Comparison of ENCODE assay signal across 17 cellular contexts in the genomic region with DNA sequence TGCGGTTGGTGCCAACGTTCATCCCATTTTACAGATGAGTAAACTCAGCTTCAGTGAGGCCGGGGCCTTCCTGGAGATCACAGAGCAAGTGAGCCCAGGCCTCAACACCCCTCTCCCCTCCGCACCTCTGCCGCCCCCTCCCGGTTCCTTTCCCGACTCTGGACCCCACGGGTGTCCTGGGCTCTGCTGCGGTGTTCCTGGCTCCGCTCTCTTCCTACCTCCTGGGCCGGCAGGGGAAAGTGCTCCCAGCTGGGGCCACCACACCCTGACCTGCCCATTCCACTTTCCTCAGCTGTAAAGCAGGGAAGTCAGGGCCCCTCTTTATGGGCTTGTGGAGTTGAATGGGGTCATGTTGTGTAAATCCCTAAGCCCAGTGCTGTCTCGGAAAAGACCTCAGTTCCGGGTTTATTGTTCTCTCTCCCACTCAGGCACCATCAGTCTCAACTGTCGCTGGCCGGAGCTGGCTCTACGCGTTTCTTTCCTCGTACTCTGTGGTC. TPM values are rescaled to one million over a fixed set of nuclear protein-coding genes. Genes with fewer than 3 reads are reported as not detected.
A peak's percentile ranks its signal among the peaks of the same experiment; 100 is the strongest.
DNase-seq lines count a peak whose midpoint lies in the region; ATAC-seq and TF ChIP-seq lines count a peak whose summit lies in the region.
"Had no signal": no experiment of that assay in that cellular context is flagged by ENCODE, and none has a peak within 500 bp of the region (broad histone marks: within the 10 kb centered on the region; RNA-seq: fewer than 3 reads in every experiment).

No MANE protein-coding gene starts in this region.

- H2BK15ac ChIP-seq in neuronal stem cell (ENCODE audit: low read length) = peak overlapping the region; percentile 98

- H3K36me3 ChIP-seq in endodermal cell (ENCODE audit: control insufficient read depth, insufficient read depth, low read length) = no peaks in the 10 kb centered on the region
- peaks cover 0 to 2% of the 10 kb centered on the region in 2 donors for H3K36me3 ChIP-seq in neuronal stem cell (replicated peaks in 1 of 2; ENCODE audit: control insufficient read depth in 2 of 2, insufficient read depth in 2 of 2, low read length in 2 of 2)
- no peaks in the 10 kb centered on the region for H3K36me3 ChIP-seq in vagina
- no peaks in the 10 kb centered on the region for H3K36me3 ChIP-seq in mammary epithelial cell (ENCODE audit: insufficient read depth, low read length)
- H3K36me3 ChIP-seq: BLaER1 treated with 17β-estradiol and CSF1 and Interleukin-3, amounts not matched to agents 10 nM and 100 nM; left ventricle myocardium inferior; SJSA1 had no signal

- in situ Hi-C loops in mammary epithelial cell (cut with MboI; ENCODE audit: low sequenced_read_pairs in 2 of 2) = no loop called here

- no peak overlapping the region for H3K4ac ChIP-seq in neuronal stem cell (ENCODE audit: low read length)

- no peak overlapping the region for H4K91ac ChIP-seq in neuronal stem cell (ENCODE audit: low read depth, low read length, poor library complexity)

- no peaks in the 10 kb centered on the region for H4K20me1 ChIP-seq in mammary epithelial cell (ENCODE audit: insufficient read depth, low read length)
- H4K20me1 ChIP-seq: BLaER1 treated with 17β-estradiol and CSF1 and Interleukin-3, amounts not matched to agents 10 nM and 100 nM had no signal

- no peak overlapping the region for H3K14ac ChIP-seq in neuronal stem cell (ENCODE audit: low read length)

- dilution Hi-C loops in mammary epithelial cell (cut with HindIII; ENCODE audit: low sequenced_read_pairs) = no loop called here

- H3K79me1 ChIP-seq in neuronal stem cell (ENCODE audit: low read depth, low read length) = peaks cover 9% of the 10 kb centered on the region

- H3K18ac ChIP-seq in neuronal stem cell (ENCODE audit: low read length) = peak overlapping the region; percentile 93

- no peak for ATAC-seq in HG03097 (IDR thresholded peaks at IDR 0.05; ENCODE audit: low FRiP score, unreplicated experiment)
- ATAC-seq: activated CD4-positive, CD25-positive, alpha-beta regulatory T cell treated with anti-CD3 and anti-CD28 coated beads, Interleukin-2, amount 50 U/mL, for 24 hours; activated T-helper 17 cell treated with anti-CD3 and anti-CD28 coated beads, Interleukin-2, amount 50 U/mL, for 72 hours; esophagus mucosa had no signal

- H4K8ac ChIP-seq in neuronal stem cell (ENCODE audit: low read depth, low read length) = no peak overlapping the region

- CTCF ChIA-PET in mammary epithelial cell (lab: Charles Lee; ENCODE audit: low non-redundant PET) = no interaction called here

- H3K27me3 Mint-ChIP-seq in endodermal cell (ENCODE audit: insufficient read depth) = no peaks in the 10 kb centered on the region
- H3K27me3 Mint-ChIP-seq: activated T-helper 17 cell treated with anti-CD3 and anti-CD28 coated beads, Interleukin-2, amount 50 U/mL, for 72 hours had no signal

- no peaks in the 10 kb centered on the region for H3K79me2 ChIP-seq in mammary epithelial cell (ENCODE audit: insufficient read depth, low read length)

- DNase-seq in DMS153 treated with DMSO at 0.1 percent for 48 hours (lab: John Stamatoyannopoulos, UW; ENCODE audit: unreplicated experiment) (peak; percentile 78), NCI-H1092 treated with DMSO at 0.1 percent for 48 hours (lab: John Stamatoyannopoulos, UW) (peak; percentile 49), endodermal cell (no peak), neuronal stem cell (ENCODE audit: low spot score) (no peak), vagina (ENCODE audit: extremely low spot score in 2 of 2) (no peak), mammary epithelial cell (no peak)
- DNase-seq: NCI-H446 treated with DMSO at 0.1 percent for 48 hours; posterior cingulate gyrus; stimulated activated CD8-positive, alpha-beta memory T cell treated with anti-CD3 and anti-CD28 coated beads, Interleukin-4, amount 100 ng/mL, for 48 hours; substantia nigra had no signal

- no peaks in the 10 kb centered on the region for H3K27me3 ChIP-seq in endodermal cell (ENCODE audit: control insufficient read depth, insufficient read depth, low read length, poor library complexity, severe bottlenecking)
- H3K27me3 ChIP-seq in neuronal stem cell (ENCODE audit: control insufficient read depth in 3 of 3, insufficient read depth in 3 of 3, low read depth in 1 of 3, low read length in 3 of 3) = peaks cover 0 to 8% (median 0%) of the 10 kb centered on the region in 3 experiments
- H3K27me3 ChIP-seq in vagina = no peaks in the 10 kb centered on the region
- peaks cover 6% of the 10 kb centered on the region for H3K27me3 ChIP-seq in mammary epithelial cell (ENCODE audit: insufficient read depth, low read length)

- BruUV-seq in mammary epithelial cell (replicated peaks; lab: Mats Ljungman, UMichigan) = no TSS peak

- TF ChIP-seq CTCF in endodermal cell (conservative IDR thresholded peaks at IDR 0.05) (no peak), vagina (IDR thresholded peaks at IDR 0.05) (no peak), mammary epithelial cell (conservative IDR thresholded peaks at IDR 0.05 in 1 of 2, IDR thresholded peaks at IDR 0.05 in 1 of 2; ENCODE audit: extremely low read depth in 1 of 2, insufficient read depth in 1 of 2, low read depth in 1 of 2, low read length in 2 of 2) (no peak)

- peak overlapping the region; percentile 94 for H2AK5ac ChIP-seq in neuronal stem cell (ENCODE audit: low read depth, low read length)

- intact Hi-C loops in vagina (cut with DNase I) = no loop called here
- intact Hi-C loops in mammary epithelial cell (cut with micrococcal nuclease) = no loop called here

- H2AFZ ChIP-seq in neuronal stem cell (ENCODE audit: low read length) (peak overlapping the region; percentile 99), mammary epithelial cell (ENCODE audit: low read depth, low read length) (no peak overlapping the region)

- peaks cover 29% of the 10 kb centered on the region for H3K9me3 Mint-ChIP-seq in endodermal cell
- H3K9me3 Mint-ChIP-seq: activated T-helper 17 cell treated with anti-CD3 and anti-CD28 coated beads, Interleukin-2, amount 50 U/mL, for 72 hours had no signal

- H3K36me3 Mint-ChIP-seq in endodermal cell (ENCODE audit: low read depth) = no peaks in the 10 kb centered on the region

- WGBS in endodermal cell (ENCODE audit: insufficient coverage in 1 of 2, insufficient read length in 1 of 2), 2 experiments = 69 to 84% methylated on average over 9 to 18 of the region's 18 CpGs
- no CpG with 5 or more reads among the region's 18 CpGs for WGBS in neuronal stem cell (ENCODE audit: extremely low coverage in 2 of 2, insufficient read length in 2 of 2, insufficient replicate concordance in 1 of 2), 2 donors
- WGBS in mammary epithelial cell (ENCODE audit: low coverage, missing lambda C conversion rate) = 41% methylated on average over 15 of the region's 18 CpGs

- H3K9ac ChIP-seq in endodermal cell (ENCODE audit: extremely low read depth, low read length, poor library complexity, severe bottlenecking) (no peak overlapping the region), neuronal stem cell (ENCODE audit: low read depth, low read length, poor library complexity) (peak overlapping the region; percentile 78), mammary epithelial cell (ENCODE audit: insufficient read depth, low read length) (no peak overlapping the region)
- H3K9ac ChIP-seq: BLaER1 treated with 17β-estradiol and CSF1 and Interleukin-3, amounts not matched to agents 10 nM and 100 nM had no signal

- H2BK120ac ChIP-seq in neuronal stem cell (ENCODE audit: low read depth, low read length) = peak overlapping the region; percentile 99

- H3K4me2 ChIP-seq in neuronal stem cell (ENCODE audit: insufficient read depth, low read length, poor library complexity, severe bottlenecking) (no peak overlapping the region), mammary epithelial cell (ENCODE audit: insufficient read depth, low read depth, low read length) (no peak overlapping the region)
- H3K4me2 ChIP-seq: BLaER1 treated with 17β-estradiol and CSF1 and Interleukin-3, amounts not matched to agents 10 nM and 100 nM had no signal

- H3K9me3 ChIP-seq in endodermal cell (ENCODE audit: control insufficient read depth, low read length) = peaks cover 23% of the 10 kb centered on the region
- peaks cover 4 to 31% of the 10 kb centered on the region in 2 donors for H3K9me3 ChIP-seq in neuronal stem cell (replicated peaks in 1 of 2; ENCODE audit: control insufficient read depth in 2 of 2, insufficient read depth in 1 of 2, low read depth in 1 of 2, low read length in 2 of 2)
- H3K9me3 ChIP-seq in vagina = no peaks in the 10 kb centered on the region
- H3K9me3 ChIP-seq in mammary epithelial cell (replicated peaks; ENCODE audit: insufficient read depth, low read length) = peaks cover 16% of the 10 kb centered on the region
- H3K9me3 ChIP-seq: left ventricle myocardium inferior had no signal

- no peaks in the 10 kb centered on the region for H3K4me1 ChIP-seq in endodermal cell (ENCODE audit: control insufficient read depth, insufficient read depth, low read length)
- peaks cover 3 to 4% of the 10 kb centered on the region in 2 donors for H3K4me1 ChIP-seq in neuronal stem cell (ENCODE audit: control insufficient read depth in 2 of 2, insufficient read depth in 1 of 2, low read depth in 1 of 2, low read length in 2 of 2)
- H3K4me1 ChIP-seq in vagina = peaks cover 11% of the 10 kb centered on the region
- no peaks in the 10 kb centered on the region for H3K4me1 ChIP-seq in mammary epithelial cell (ENCODE audit: insufficient read depth, low read length)
- H3K4me1 ChIP-seq: SJSA1 had no signal

- H3K27ac ChIP-seq in endodermal cell (ENCODE audit: low read depth, low read length) (peak overlapping the region; percentile 44), neuronal stem cell (replicated peaks; ENCODE audit: low read length) (no peak overlapping the region), vagina (no peak overlapping the region), mammary epithelial cell (ENCODE audit: insufficient read depth, low read depth, low read length) (no peak overlapping the region)
- H3K27ac ChIP-seq: BLaER1 treated with 17β-estradiol and CSF1 and Interleukin-3, amounts not matched to agents 10 nM and 100 nM; left ventricle myocardium inferior; SJSA1 had no signal

- H2BK12ac ChIP-seq in neuronal stem cell (ENCODE audit: low read length) = peak overlapping the region; percentile 75

- H3K27ac Mint-ChIP-seq in endodermal cell = no peak overlapping the region
- H3K27ac Mint-ChIP-seq: activated T-helper 17 cell treated with anti-CD3 and anti-CD28 coated beads, Interleukin-2, amount 50 U/mL, for 72 hours had no signal

- H2BK5ac ChIP-seq in neuronal stem cell (ENCODE audit: low read length) = peak overlapping the region; percentile 89

- TF ChIP-seq POLR2A in vagina (IDR thresholded peaks at IDR 0.05) = no peak

- no peak overlapping the region for H3K4me3 Mint-ChIP-seq in endodermal cell
- H3K4me3 Mint-ChIP-seq: activated T-helper 17 cell treated with anti-CD3 and anti-CD28 coated beads, Interleukin-2, amount 50 U/mL, for 72 hours had no signal

- H3K4me3 ChIP-seq in endodermal cell (ENCODE audit: low read length) (no peak overlapping the region), neuronal stem cell (ENCODE audit: low read length in 2 of 2) (peak overlapping the region in 1 of 2 donors; percentile 14), vagina (peak overlapping the region in 1 of 2 donors; percentile 27), mammary epithelial cell (replicated peaks in 1 of 3; ENCODE audit: insufficient read depth in 1 of 3, low read depth in 2 of 3, low read length in 3 of 3) (no peak overlapping the region)
- H3K4me3 ChIP-seq: BLaER1 treated with 17β-estradiol and CSF1 and Interleukin-3, amounts not matched to agents 10 nM and 100 nM; left ventricle myocardium inferior; SJSA1 had no signal

- no peaks in the 10 kb centered on the region for H3K4me1 Mint-ChIP-seq in endodermal cell
- H3K4me1 Mint-ChIP-seq: activated T-helper 17 cell treated with anti-CD3 and anti-CD28 coated beads, Interleukin-2, amount 50 U/mL, for 72 hours had no signal

- H3K23ac ChIP-seq in neuronal stem cell (ENCODE audit: low read depth, low read length, poor library complexity) = peak overlapping the region; percentile 98

RNA-seq across cellular contexts. Expression of a gene that starts 21.9 kb away (rescaled TPM):
- total RNA-seq in endodermal cell (10 to 100 TPM; 34.8 to 35.5 TPM), vagina (23.3 TPM), mammary epithelial cell (10 to 100 TPM; 18.0 to 31.8 TPM)
- 16.8 TPM for polyA plus RNA-seq in endodermal cell (2013, experiment 1 of 2)
- polyA plus RNA-seq in endodermal cell (2013, experiment 2 of 2) = 16.0 TPM
- polyA plus RNA-seq in neuronal stem cell (2013, experiment 1 of 2) = 8.9 TPM
- 9.7 TPM for polyA plus RNA-seq in neuronal stem cell (2013, experiment 2 of 2)
- 13.3 TPM for polyA plus RNA-seq in mammary epithelial cell
- 22.6 TPM for polyA minus RNA-seq in mammary epithelial cell

Comparison
In these comparisons a context has a peak if more than half of its experiments do, and no peak if none do; other contexts are left out.
1. DNase-seq: peak in DMS153 treated with DMSO at 0.1 percent for 48 hours (single experiment) and NCI-H1092 treated with DMSO at 0.1 percent for 48 hours (single experiment); none in endodermal cell (single experiment), neuronal stem cell (single experiment), vagina (0 of 2) and mammary epithelial cell (single experiment).